15 cellular contexts compared by ENCODE assay signal in the genomic region with DNA sequence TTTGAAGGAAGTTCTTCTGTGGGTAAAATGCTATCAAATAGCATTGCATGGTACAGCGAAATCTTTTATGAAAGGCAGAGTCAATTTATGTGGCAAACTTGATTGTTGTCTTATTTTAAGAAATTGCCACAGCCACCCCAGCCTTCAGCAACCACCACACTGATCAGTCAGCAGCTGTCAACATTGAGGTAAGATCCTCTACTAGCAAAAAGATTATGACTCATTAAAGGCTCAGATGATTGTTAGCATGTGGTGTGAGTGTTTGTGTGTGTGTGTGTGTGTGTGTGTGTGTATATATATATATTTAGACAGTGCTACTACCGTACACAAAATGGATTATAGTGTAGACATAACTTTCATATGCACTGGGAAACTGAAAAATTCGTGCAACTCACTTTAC. TPM values are rescaled to one million over a fixed set of nuclear protein-coding genes. Genes with fewer than 3 reads are reported as not detected.
A peak's percentile ranks its signal among the peaks of the same experiment; 100 is the strongest.
DNase-seq lines count a peak whose midpoint lies in the region; ATAC-seq and TF ChIP-seq lines count a peak whose summit lies in the region.
"Had no signal": no experiment of that assay in that cellular context is flagged by ENCODE, and none has a peak within 500 bp of the region (broad histone marks: within the 10 kb centered on the region; RNA-seq: fewer than 3 reads in every experiment).

No MANE protein-coding gene starts in this region.

- H3K4ac ChIP-seq in H9 (ENCODE audit: low read depth, low read length): no peak overlapping the region

- POLR2A ChIA-PET in activated CD4-positive, alpha-beta T cell treated with anti-CD3 and anti-CD28 coated beads for 36 hours (lab: Charles Lee): no interaction called here

- no peak overlapping the region for H2BK20ac ChIP-seq in H9 (ENCODE audit: low read depth, low read length, poor library complexity, severe bottlenecking)

- H3K36me3 Mint-ChIP-seq in activated CD4-positive, alpha-beta T cell treated with anti-CD3 and anti-CD28 coated beads for 36 hours (ENCODE audit: low read depth): peaks cover 55% of the 10 kb centered on the region
- peaks cover 40 to 44% (median 43%) of the 10 kb centered on the region in 3 experiments for H3K36me3 Mint-ChIP-seq in H9 (ENCODE audit: insufficient read depth in 1 of 3, low read depth in 3 of 3)

- H3K23me2 ChIP-seq in H9 (ENCODE audit: insufficient read length, low read depth, low read length, poor library complexity, severe bottlenecking): no peaks in the 10 kb centered on the region

- H3K18ac ChIP-seq in H9 (ENCODE audit: insufficient read length, low read depth, low read length): no peak overlapping the region

- peaks cover 37% of the 10 kb centered on the region for H3K4me1 Mint-ChIP-seq in activated CD4-positive, alpha-beta T cell treated with anti-CD3 and anti-CD28 coated beads for 36 hours
- no peaks in the 10 kb centered on the region for H3K4me1 Mint-ChIP-seq in H9
- H3K4me1 Mint-ChIP-seq: neural progenitor cell had no signal

- no peak overlapping the region for H2BK15ac ChIP-seq in H9 (ENCODE audit: low read depth, low read length)

- H2AFZ ChIP-seq in H9 (ENCODE audit: low read length): no peak overlapping the region
- H2AFZ ChIP-seq: neural progenitor cell had no signal

- H3K79me2 ChIP-seq in H9 (ENCODE audit: insufficient read depth, low read length): no peaks in the 10 kb centered on the region; the same call in 1 of the 2 replicates

- no peak overlapping the region for H3K4me3 ChIP-seq in colonic mucosa
- H3K4me3 ChIP-seq: neural progenitor cell, SJSA1 had no signal

- peaks cover 9% of the 10 kb centered on the region for H3K36me3 ChIP-seq in colonic mucosa

- no peaks in the 10 kb centered on the region for H3K9me3 ChIP-seq in colonic mucosa
- no peaks in the 10 kb centered on the region for H3K9me3 ChIP-seq in H9 (ENCODE audit: control insufficient read depth, low read depth, low read length)

- no peak overlapping the region for H4K91ac ChIP-seq in H9 (ENCODE audit: insufficient read length, low read depth, low read length)

- no peak overlapping the region for H3K23ac ChIP-seq in H9 (ENCODE audit: insufficient read length, low read depth, low read length)

- no peak overlapping the region for H3K14ac ChIP-seq in H9 (ENCODE audit: insufficient read depth, low read length)

- H2AK5ac ChIP-seq in H9 (ENCODE audit: insufficient read length, low read length): no peak overlapping the region

- no peak overlapping the region for H3K27ac Mint-ChIP-seq in activated CD4-positive, alpha-beta T cell treated with anti-CD3 and anti-CD28 coated beads for 36 hours
- no peak overlapping the region for H3K27ac Mint-ChIP-seq in H9
- H3K27ac Mint-ChIP-seq: neural progenitor cell had no signal

- H4K5ac ChIP-seq in H9 (ENCODE audit: insufficient read length, low read depth, low read length): no peak overlapping the region

- CTCF ChIA-PET in activated CD4-positive, alpha-beta T cell treated with anti-CD3 and anti-CD28 coated beads for 36 hours (lab: Charles Lee): no interaction called here

- H3K79me1 ChIP-seq in H9 (ENCODE audit: insufficient read depth, low read depth, low read length, poor library complexity, severe bottlenecking): peaks cover 6% of the 10 kb centered on the region

- no peak overlapping the region for H3T11ph ChIP-seq in H9 (ENCODE audit: low read length)

- H2BK5ac ChIP-seq in H9 (ENCODE audit: insufficient read length, low read length): no peak overlapping the region

- H3K27ac ChIP-seq in colonic mucosa: no peak overlapping the region
- H3K27ac ChIP-seq in H9 (ENCODE audit: insufficient read length, low read depth, low read length): no peak overlapping the region
- H3K27ac ChIP-seq: neural progenitor cell, SJSA1 had no signal

- no peak overlapping the region for H3K56ac ChIP-seq in H9 (ENCODE audit: insufficient read length, low read depth, low read length)

- H3K4me2 ChIP-seq in H9 (ENCODE audit: insufficient read depth, insufficient read length, low read length): no peak overlapping the region
- H3K4me2 ChIP-seq: neural progenitor cell had no signal

- no peak for TF ChIP-seq CTCF in colonic mucosa (IDR thresholded peaks at IDR 0.05)
- no peak for TF ChIP-seq CTCF in H9 (conservative IDR thresholded peaks at IDR 0.05)

- H3K4me1 ChIP-seq in colonic mucosa (no peaks in the 10 kb centered on the region), H9 (ENCODE audit: insufficient read depth, low read length) (no peaks in the 10 kb centered on the region)
- H3K4me1 ChIP-seq: neural progenitor cell, SJSA1 had no signal

- intact Hi-C loops in activated CD4-positive, alpha-beta T cell treated with anti-CD3 and anti-CD28 coated beads for 36 hours (cut with DNase I, micrococcal nuclease): no loop called here
- intact Hi-C loops in colonic mucosa (cut with DNase I): no loop called here

- peak; percentile 42 for DNase-seq in activated CD4-positive, alpha-beta T cell treated with anti-CD3 and anti-CD28 coated beads for 36 hours
- no peak for DNase-seq in activated CD4-positive, alpha-beta T cell treated with anti-CD3 and anti-CD28 coated beads for 4 hours
- DNase-seq in HT1080 (ENCODE audit: low read depth) (peak; percentile 61), iris pigment epithelial cell (ENCODE audit: low read depth) (peak; percentile 80), colonic mucosa (no peak), H9 (no peak)
- peak; percentile 8 for DNase-seq in activated gamma-delta T cell treated with anti-CD3 and anti-CD28 coated beads, Interleukin-2, amount 50 U/mL, for 16 hours (ENCODE audit: low read depth)
- DNase-seq: 8988T; activated CD8-positive, alpha-beta memory T cell treated with anti-CD3 and anti-CD28 coated beads, Interleukin-2, amount 50 U/mL, for 48 hours; aorta; GOT3; substantia nigra had no signal

- no peak overlapping the region for H2BK120ac ChIP-seq in H9 (ENCODE audit: low read depth, low read length, poor library complexity, severe bottlenecking)

- H3K9me3 Mint-ChIP-seq in activated CD4-positive, alpha-beta T cell treated with anti-CD3 and anti-CD28 coated beads for 36 hours (ENCODE audit: low read depth): peaks cover 8% of the 10 kb centered on the region
- peaks cover 13 to 22% of the 10 kb centered on the region in 2 experiments for H3K9me3 Mint-ChIP-seq in H9

- no peaks in the 10 kb centered on the region for H3K27me3 Mint-ChIP-seq in activated CD4-positive, alpha-beta T cell treated with anti-CD3 and anti-CD28 coated beads for 36 hours
- no peaks in the 10 kb centered on the region for H3K27me3 Mint-ChIP-seq in H9 (ENCODE audit: low read depth)

- H4K8ac ChIP-seq in H9 (replicated peaks; ENCODE audit: insufficient read length, low read depth, low read length): no peak overlapping the region

- no peak overlapping the region for H2BK12ac ChIP-seq in H9 (ENCODE audit: insufficient read length, low read depth, low read length)

- H3K27me3 ChIP-seq in colonic mucosa (no peaks in the 10 kb centered on the region), H9 (ENCODE audit: insufficient read depth, low read length) (no peaks in the 10 kb centered on the region)
- H3K27me3 ChIP-seq: neural progenitor cell, SJSA1 had no signal

- H3K4me3 Mint-ChIP-seq in activated CD4-positive, alpha-beta T cell treated with anti-CD3 and anti-CD28 coated beads for 36 hours: no peak overlapping the region
- H3K4me3 Mint-ChIP-seq in H9: no peak overlapping the region
- H3K4me3 Mint-ChIP-seq: neural progenitor cell had no signal

- ATAC-seq in activated CD4-positive, alpha-beta T cell treated with anti-CD3 and anti-CD28 coated beads for 36 hours: peak; percentile 90
- ATAC-seq in GM21619 (IDR thresholded peaks at IDR 0.05; ENCODE audit: unreplicated experiment): no peak

- H4K20me1 ChIP-seq in H9 (ENCODE audit: control insufficient read depth, insufficient read depth, insufficient read length): no peaks in the 10 kb centered on the region

- WGBS in H9 (ENCODE audit: extremely low coverage, insufficient read length, low lambda C conversion rate): no CpG with 5 or more reads among the region's 3 CpGs

- no peak overlapping the region for H3K9ac ChIP-seq in colonic mucosa (ENCODE audit: low read depth in 2 of 2, low read length in 2 of 2)
- no peak overlapping the region for H3K9ac ChIP-seq in H9 (ENCODE audit: extremely low read depth, insufficient read length, low read length)
- H3K9ac ChIP-seq: neural progenitor cell had no signal

RNA-seq across cellular contexts. Expression of a gene that starts 20.1 kb away (rescaled TPM):
- 10 to 100 TPM; 37.4 to 51.7 TPM for total RNA-seq in activated CD4-positive, alpha-beta T cell treated with anti-CD3 and anti-CD28 coated beads for 36 hours
- total RNA-seq in HT1080 (2014; rRNA removed; shearing (Covaris generic)): 60.9 and 67.1 TPM in 2 replicates
- polyA plus RNA-seq in HT1080 (2015; cell fraction: cytosol; rRNA removed): 44.1 and 46.1 TPM in 2 replicates
- 41.4 and 47.5 TPM in 2 replicates for polyA plus RNA-seq in HT1080 (2015; cell fraction: nucleus; rRNA removed)
- total RNA-seq in colonic mucosa: 10 to 100 TPM; 50.6 to 62.5 TPM
- total RNA-seq in H9 (2021): 39.5 and 41.2 TPM in 2 replicates

RNA-seq across cellular contexts. Expression of a gene that starts 27.8 kb away (rescaled TPM):
- under 1 TPM in 1 of 2 experiments, not detected in 1; 0.09 TPM for total RNA-seq in activated CD4-positive, alpha-beta T cell treated with anti-CD3 and anti-CD28 coated beads for 36 hours
- total RNA-seq in HT1080 (2014; rRNA removed; shearing (Covaris generic)): 0.13 TPM in 1 of 2 replicates, not detected in the other
- 0.05 and 0.47 TPM in 2 replicates for polyA plus RNA-seq in HT1080 (2015; cell fraction: cytosol; rRNA removed)
- polyA plus RNA-seq in HT1080 (2015; cell fraction: nucleus; rRNA removed): 0.23 and 0.46 TPM in 2 replicates
- not detected for total RNA-seq in colonic mucosa
- total RNA-seq in H9 (2021): 0.22 and 0.42 TPM in 2 replicates
- total RNA-seq: SJSA1 had no signal
- polyA plus RNA-seq: aorta had no signal

Comparison
In these comparisons a context has a peak if more than half of its experiments do, and no peak if none do; other contexts are left out.
1. DNase-seq: peak in activated CD4-positive, alpha-beta T cell treated with anti-CD3 and anti-CD28 coated beads for 36 hours (single experiment), HT1080 (single experiment), activated gamma-delta T cell treated with anti-CD3 and anti-CD28 coated beads, Interleukin-2, amount 50 U/mL, for 16 hours (single experiment) and iris pigment epithelial cell (single experiment); none in activated CD4-positive, alpha-beta T cell treated with anti-CD3 and anti-CD28 coated beads for 4 hours (0 of 2), colonic mucosa (single experiment) and H9 (single experiment).